11 cellular contexts compared by ENCODE assay signal in genomic region chr17:43025766-43026537, GRCh38. TPM values are rescaled to one million over a fixed set of nuclear protein-coding genes. Genes with fewer than 3 reads are reported as not detected.
DNase-seq lines count a peak whose midpoint lies in the region; ATAC-seq and TF ChIP-seq lines count a peak whose summit lies in the region.
"Had no signal": no experiment of that assay in that cellular context is flagged by ENCODE, and none has a peak within 500 bp of the region (broad histone marks: within the 10 kb centered on the region; RNA-seq: fewer than 3 reads in every experiment).

No MANE protein-coding gene starts in this region.

- H3K36me3 ChIP-seq in thoracic aorta (no peaks in the 10 kb centered on the region), spleen (no peaks in the 10 kb centered on the region)
- H3K36me3 ChIP-seq: right lobe of liver had no signal

- H3K4me1 ChIP-seq in thoracic aorta (ENCODE audit: control insufficient read depth in 1 of 2, low read depth in 2 of 2) (peaks cover under 1 to 10% of the 10 kb centered on the region in 2 donors), spleen (peaks cover 6 to 43% (median 27%) of the 10 kb centered on the region in 6 donors)

- no peak overlapping the region for H3K27ac Mint-ChIP-seq in activated CD8-positive, alpha-beta T cell treated with anti-CD3 and anti-CD28 coated beads for 36 hours
- no peak overlapping the region for H3K27ac Mint-ChIP-seq in activated CD8-positive, alpha-beta T cell treated with anti-CD3 and anti-CD28 coated beads, Interleukin-2, amount 10 ng/mL, durations not matched to agents 7 days and 5 days
- no peak overlapping the region for H3K27ac Mint-ChIP-seq in activated naive CD8-positive, alpha-beta T cell

- H3K27me3 ChIP-seq in thoracic aorta (replicated peaks; ENCODE audit: insufficient read depth) (no peaks in the 10 kb centered on the region), spleen (replicated peaks in 1 of 7) (no peaks in the 10 kb centered on the region)
- H3K27me3 ChIP-seq: right lobe of liver had no signal

- peaks cover 14% of the 10 kb centered on the region for H3K4me1 Mint-ChIP-seq in activated CD8-positive, alpha-beta T cell treated with anti-CD3 and anti-CD28 coated beads for 36 hours (ENCODE audit: low read depth)
- peaks cover 19% of the 10 kb centered on the region for H3K4me1 Mint-ChIP-seq in activated CD8-positive, alpha-beta T cell treated with anti-CD3 and anti-CD28 coated beads, Interleukin-2, amount 10 ng/mL, durations not matched to agents 7 days and 5 days (ENCODE audit: low read depth)
- H3K4me1 Mint-ChIP-seq in activated naive CD8-positive, alpha-beta T cell (ENCODE audit: low read depth), result peaks cover 12% of the 10 kb centered on the region

- no peak for ATAC-seq in activated CD8-positive, alpha-beta T cell treated with anti-CD3 and anti-CD28 coated beads for 36 hours
- no peak for ATAC-seq in activated CD8-positive, alpha-beta T cell treated with anti-CD3 and anti-CD28 coated beads, Interleukin-2, amount 10 ng/mL, durations not matched to agents 7 days and 5 days
- no peak for ATAC-seq in thoracic aorta (ENCODE audit: insufficient number of reproducible peaks, low FRiP score, low read depth)
- ATAC-seq in HG02852 (IDR thresholded peaks at IDR 0.05; ENCODE audit: unreplicated experiment), result no peak
- ATAC-seq: right lobe of liver had no signal

- peak overlapping the region; percentile 32 for H3K4me3 Mint-ChIP-seq in activated CD8-positive, alpha-beta T cell treated with anti-CD3 and anti-CD28 coated beads for 36 hours
- no peak overlapping the region for H3K4me3 Mint-ChIP-seq in activated CD8-positive, alpha-beta T cell treated with anti-CD3 and anti-CD28 coated beads, Interleukin-2, amount 10 ng/mL, durations not matched to agents 7 days and 5 days
- H3K4me3 Mint-ChIP-seq in activated naive CD8-positive, alpha-beta T cell, result peak overlapping the region; percentile 78

- no peaks in the 10 kb centered on the region for H3K36me3 Mint-ChIP-seq in activated CD8-positive, alpha-beta T cell treated with anti-CD3 and anti-CD28 coated beads for 36 hours (ENCODE audit: low read depth)
- H3K36me3 Mint-ChIP-seq in activated CD8-positive, alpha-beta T cell treated with anti-CD3 and anti-CD28 coated beads, Interleukin-2, amount 10 ng/mL, durations not matched to agents 7 days and 5 days (ENCODE audit: low read depth), result no peaks in the 10 kb centered on the region
- no peaks in the 10 kb centered on the region for H3K36me3 Mint-ChIP-seq in activated naive CD8-positive, alpha-beta T cell

- H3K9me3 ChIP-seq in thoracic aorta (no peaks in the 10 kb centered on the region), spleen (no peaks in the 10 kb centered on the region)
- H3K9me3 ChIP-seq: right lobe of liver had no signal

- no peaks in the 10 kb centered on the region for H3K27me3 Mint-ChIP-seq in activated CD8-positive, alpha-beta T cell treated with anti-CD3 and anti-CD28 coated beads for 36 hours
- H3K27me3 Mint-ChIP-seq in activated CD8-positive, alpha-beta T cell treated with anti-CD3 and anti-CD28 coated beads, Interleukin-2, amount 10 ng/mL, durations not matched to agents 7 days and 5 days (ENCODE audit: low read depth), result peaks cover 22% of the 10 kb centered on the region
- H3K27me3 Mint-ChIP-seq in activated naive CD8-positive, alpha-beta T cell, result no peaks in the 10 kb centered on the region

- H3K9me3 Mint-ChIP-seq in activated CD8-positive, alpha-beta T cell treated with anti-CD3 and anti-CD28 coated beads for 36 hours, result no peaks in the 10 kb centered on the region
- H3K9me3 Mint-ChIP-seq in activated CD8-positive, alpha-beta T cell treated with anti-CD3 and anti-CD28 coated beads, Interleukin-2, amount 10 ng/mL, durations not matched to agents 7 days and 5 days (ENCODE audit: insufficient read depth), result no peaks in the 10 kb centered on the region
- no peaks in the 10 kb centered on the region for H3K9me3 Mint-ChIP-seq in activated naive CD8-positive, alpha-beta T cell (ENCODE audit: low read depth)

- CTCF ChIA-PET in activated CD8-positive, alpha-beta T cell treated with anti-CD3 and anti-CD28 coated beads for 36 hours (lab: Charles Lee), result interaction anchor here (1.0 to 1.4 kb wide), 2 partner anchors 12 to 28 kb away, joined by 3 read pairs; partner anchors contain the start of gene RPL27
- CTCF ChIA-PET in activated CD8-positive, alpha-beta T cell treated with anti-CD3 and anti-CD28 coated beads, Interleukin-2, amount 10 ng/mL, durations not matched to agents 7 days and 5 days (lab: Charles Lee), result interaction anchor here (1.2 kb wide), 1 partner anchor 15 kb away, joined by 3 read pairs; no protein-coding TSS in a partner anchor

- WGBS in spleen, 5 donors, result 69 to 79% (median 74%) methylated on average over 14 to 16 of the region's 16 CpGs

- no peak for TF ChIP-seq CTCF in activated CD8-positive, alpha-beta T cell treated with anti-CD3 and anti-CD28 coated beads for 36 hours (IDR thresholded peaks at IDR 0.05)
- no peak for TF ChIP-seq CTCF in thoracic aorta (IDR thresholded peaks at IDR 0.05)
- TF ChIP-seq CTCF in spleen (IDR thresholded peaks at IDR 0.05 in 8 of 11, conservative IDR thresholded peaks at IDR 0.05 in 3 of 11), result no peak

- POLR2A ChIA-PET in activated CD8-positive, alpha-beta T cell treated with anti-CD3 and anti-CD28 coated beads for 36 hours (lab: Charles Lee), result interaction anchor here (0.7 to 3.0 kb wide), 4 partner anchors 19 to 290 kb away, joined by 3 to 25 read pairs (median 6); partner anchors contain the start of genes IFI35 and RPL27
- POLR2A ChIA-PET in activated CD8-positive, alpha-beta T cell treated with anti-CD3 and anti-CD28 coated beads, Interleukin-2, amount 10 ng/mL, durations not matched to agents 7 days and 5 days (lab: Charles Lee), result interaction anchor here (0.5 kb wide), 1 partner anchor 17 kb away, joined by 3 read pairs; no protein-coding TSS in a partner anchor

- H3K4me3 ChIP-seq in thoracic aorta (no peak overlapping the region), spleen (peak overlapping the region in 1 of 8 donors; percentile 83)

- no peak for DNase-seq in activated CD8-positive, alpha-beta T cell treated with anti-CD3 and anti-CD28 coated beads for 36 hours
- DNase-seq in activated CD8-positive, alpha-beta T cell treated with anti-CD3 and anti-CD28 coated beads, Interleukin-2, amount 10 ng/mL, durations not matched to agents 7 days and 5 days, result no peak
- DNase-seq in iPS-NIHi7 (ENCODE audit: extremely low spot score) (peak; percentile 18), thoracic aorta (ENCODE audit: low spot score) (no peak), spleen (no peak)
- DNase-seq in stimulated activated CD4-positive, alpha-beta T cell treated with anti-CD3 and anti-CD28 coated beads, Interleukin-15, amount 100 ng/mL, for 24 hours, result no peak
- DNase-seq: activated CD4-positive, alpha-beta T cell treated with anti-CD3 and anti-CD28 coated beads for 1 hour; NCI-H1694 treated with DMSO at 0.1 percent for 48 hours; right lobe of liver had no signal

- no peak for TF ChIP-seq POLR2A in spleen (IDR thresholded peaks at IDR 0.05)

- H3K27ac ChIP-seq in thoracic aorta, result peak overlapping the region; percentile 3 to 7
- H3K27ac ChIP-seq in spleen, result no peak overlapping the region
- H3K27ac ChIP-seq: right lobe of liver had no signal

- intact Hi-C loops in activated CD8-positive, alpha-beta T cell treated with anti-CD3 and anti-CD28 coated beads for 36 hours (cut with micrococcal nuclease), result loop anchor here (10.0 kb wide), 1 partner anchor 289 kb away; no protein-coding TSS in a partner anchor
- intact Hi-C loops in spleen (cut with DNase I; ENCODE audit: low total_unique reads), result no loop called here

RNA-seq across cellular contexts. Expression of gene RND2, which starts 0.9 kb away (rescaled TPM):
- not detected for total RNA-seq in activated CD8-positive, alpha-beta T cell treated with anti-CD3 and anti-CD28 coated beads for 36 hours
- total RNA-seq in activated CD8-positive, alpha-beta T cell treated with anti-CD3 and anti-CD28 coated beads, Interleukin-2, amount 10 ng/mL, durations not matched to agents 7 days and 5 days, result not detected
- total RNA-seq in thoracic aorta, result 1 to 10 TPM in 1 of 2 donors, under 1 TPM in 1; 0.81 to 2.4 TPM
- under 1 TPM; 0.09 to 0.47 (median 0.32) TPM for total RNA-seq in spleen
- polyA plus RNA-seq in spleen, result under 1 TPM; 0.11 to 0.42 (median 0.17) TPM

RNA-seq across cellular contexts. Expression of gene VAT1, which starts 3.8 kb away (rescaled TPM):
- total RNA-seq in activated CD8-positive, alpha-beta T cell treated with anti-CD3 and anti-CD28 coated beads for 36 hours, result 10 to 100 TPM; 35.9 to 39.4 TPM
- total RNA-seq in activated CD8-positive, alpha-beta T cell treated with anti-CD3 and anti-CD28 coated beads, Interleukin-2, amount 10 ng/mL, durations not matched to agents 7 days and 5 days, result 10 to 100 TPM; 14.6 to 19.2 TPM
- total RNA-seq in thoracic aorta, result 100 to 1,000 TPM in 1 of 2 donors, 10 to 100 TPM in 1; 91.5 to 158 TPM
- 100 to 1,000 TPM in 1 of 7 donors, 10 to 100 TPM in 6; 55.4 to 144 (median 79.0) TPM for total RNA-seq in spleen
- 10 to 100 TPM; 20.3 to 64.5 (median 27.0) TPM for polyA plus RNA-seq in spleen

RNA-seq across cellular contexts. Expression of gene IFI35, which starts 19.4 kb away (rescaled TPM):
- 10 to 100 TPM; 33.4 to 35.8 TPM for total RNA-seq in activated CD8-positive, alpha-beta T cell treated with anti-CD3 and anti-CD28 coated beads for 36 hours
- total RNA-seq in activated CD8-positive, alpha-beta T cell treated with anti-CD3 and anti-CD28 coated beads, Interleukin-2, amount 10 ng/mL, durations not matched to agents 7 days and 5 days, result 100 to 1,000 TPM; 107 to 110 TPM
- 10 to 100 TPM; 34.4 to 34.8 TPM for total RNA-seq in thoracic aorta
- 10 to 100 TPM; 45.5 to 63.3 (median 51.9) TPM for total RNA-seq in spleen
- 10 to 100 TPM; 38.0 to 64.8 (median 40.6) TPM for polyA plus RNA-seq in spleen

RNA-seq across cellular contexts. Expression of gene RPL27, which starts 27.7 kb away (rescaled TPM):
- 1,000 to 10,000 TPM; 1,640 to 1,647 TPM for total RNA-seq in activated CD8-positive, alpha-beta T cell treated with anti-CD3 and anti-CD28 coated beads for 36 hours
- 100 to 1,000 TPM; 949 to 980 TPM for total RNA-seq in activated CD8-positive, alpha-beta T cell treated with anti-CD3 and anti-CD28 coated beads, Interleukin-2, amount 10 ng/mL, durations not matched to agents 7 days and 5 days
- total RNA-seq in thoracic aorta, result 100 to 1,000 TPM; 535 to 569 TPM
- 1,000 to 10,000 TPM in 3 of 7 donors, 100 to 1,000 TPM in 4; 702 to 1,170 (median 925) TPM for total RNA-seq in spleen
- 1,000 to 10,000 TPM; 5,502 to 6,357 (median 5,985) TPM for polyA plus RNA-seq in spleen

RNA-seq across cellular contexts. Expression of gene RUNDC1, which starts 45.6 kb away (rescaled TPM):
- 10 to 100 TPM; 16.1 to 17.0 TPM for total RNA-seq in activated CD8-positive, alpha-beta T cell treated with anti-CD3 and anti-CD28 coated beads for 36 hours
- 10 to 100 TPM; 16.2 to 16.8 TPM for total RNA-seq in activated CD8-positive, alpha-beta T cell treated with anti-CD3 and anti-CD28 coated beads, Interleukin-2, amount 10 ng/mL, durations not matched to agents 7 days and 5 days
- total RNA-seq in thoracic aorta (10 to 100 TPM; 16.6 to 17.9 TPM), spleen (10 to 100 TPM; 17.1 to 27.9 (median 22.4) TPM)
- 10 to 100 TPM in 1 of 3 donors, 1 to 10 TPM in 2; 6.7 to 10.5 (median 8.2) TPM for polyA plus RNA-seq in spleen

Comparison
In these comparisons a context has a peak if more than half of its experiments do, and no peak if none do; other contexts are left out.
1. H3K27ac ChIP-seq: peak in thoracic aorta (2 of 2); none in spleen (0 of 8).